ENCODE assay signal across 11 cellular contexts in the genomic region with DNA sequence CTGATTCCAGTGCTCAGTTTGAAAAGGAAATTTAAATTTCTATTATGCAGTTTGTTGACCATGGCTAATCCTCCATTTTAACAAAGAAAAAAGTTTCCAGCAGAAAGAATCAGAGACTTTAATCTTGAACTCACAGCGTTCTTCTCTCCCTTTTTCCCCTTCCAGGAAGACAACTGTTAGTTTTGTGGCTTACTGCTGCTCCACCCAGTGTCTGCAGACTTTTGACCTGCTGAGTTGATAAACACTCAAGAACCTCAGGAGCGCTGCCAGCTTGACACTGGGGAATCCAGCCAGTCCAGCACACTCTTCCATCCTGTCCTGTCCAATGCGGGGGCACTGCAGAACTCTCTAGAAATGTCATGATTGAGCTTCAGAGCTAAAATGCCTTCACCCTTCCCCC.
DNase-seq lines count a peak whose midpoint lies in the region; ATAC-seq and TF ChIP-seq lines count a peak whose summit lies in the region.
"Had no signal": no experiment of that assay in that cellular context is flagged by ENCODE, and none has a peak within 500 bp of the region (broad histone marks: within the 10 kb centered on the region; RNA-seq: fewer than 3 reads in every experiment).

No MANE protein-coding gene starts in this region.

- peaks cover 14% of the 10 kb centered on the region for H3K4me1 ChIP-seq in psoas muscle

- no peak for ATAC-seq in T-helper 17 cell
- peak; percentile 97 for ATAC-seq in Right ventricle myocardium superior (ENCODE audit: poor library complexity)
- ATAC-seq in psoas muscle, result peak; percentile 48 to 85 (median 75)
- no peak for ATAC-seq in HG02885 (IDR thresholded peaks at IDR 0.05; ENCODE audit: poor library complexity, unreplicated experiment)

- peak overlapping the region; percentile 4 for H3K27ac ChIP-seq in psoas muscle

- H3K4me3 Mint-ChIP-seq in T-helper 17 cell, result peak overlapping the region; percentile 21
- H3K4me3 Mint-ChIP-seq: dendritic cell treated with granulocyte-macrophage colony-stimulating factor and Interleukin-4, amounts not matched to agents 40 ng/mL and 50 ng/mL, for 4 days; memory B cell had no signal

- H3K36me3 ChIP-seq in psoas muscle (ENCODE audit: insufficient read depth in 1 of 2, low read depth in 1 of 2), result no peaks in the 10 kb centered on the region

- H3K9me3 ChIP-seq in T-helper 17 cell (ENCODE audit: control insufficient read depth, low read length, poor library complexity, severe bottlenecking) (no peaks in the 10 kb centered on the region), psoas muscle (no peaks in the 10 kb centered on the region)

- H3K4me3 ChIP-seq in psoas muscle, result no peak overlapping the region

- peak overlapping the region; percentile 84 for H3K27ac Mint-ChIP-seq in T-helper 17 cell
- H3K27ac Mint-ChIP-seq: dendritic cell treated with granulocyte-macrophage colony-stimulating factor and Interleukin-4, amounts not matched to agents 40 ng/mL and 50 ng/mL, for 4 days; memory B cell had no signal

- peaks cover 4% of the 10 kb centered on the region for H3K4me1 Mint-ChIP-seq in T-helper 17 cell

- DNase-seq in EH (ENCODE audit: low read depth) (peak; percentile 49), T-helper 17 cell (no peak), Right ventricle myocardium superior (peak; percentile 85), psoas muscle (peak; percentile 58 to 80), iPS-NIHi7 (ENCODE audit: extremely low spot score) (no peak), SW 1271 (lab: John Stamatoyannopoulos, UW) (no peak)
- DNase-seq in activated effector memory CD4-positive, alpha-beta T cell treated with Interleukin-2 at 50 U/mL for 16 hours, result no peak
- DNase-seq: activated CD4-positive, alpha-beta T cell treated with anti-CD3 and anti-CD28 coated beads, Interleukin-2, amount 50 U/mL, for 48 hours had no signal

- H3K27me3 ChIP-seq in psoas muscle (ENCODE audit: insufficient read depth in 3 of 3, low read length in 2 of 3), result no peaks in the 10 kb centered on the region

- no peak for TF ChIP-seq CTCF in psoas muscle (IDR thresholded peaks at IDR 0.05)

- 12 to 25% (median 16%) methylated on average over 3 of the region's 3 CpGs for WGBS in psoas muscle, 3 donors

- intact Hi-C loops in Right ventricle myocardium superior (cut with DNase I), result no loop called here
- intact Hi-C loops in psoas muscle (cut with DNase I), result no loop called here

- H3K36me3 Mint-ChIP-seq in T-helper 17 cell (ENCODE audit: low read depth), result peaks cover 5% of the 10 kb centered on the region

- H3K27me3 Mint-ChIP-seq in T-helper 17 cell, result no peaks in the 10 kb centered on the region
- H3K27me3 Mint-ChIP-seq: dendritic cell treated with granulocyte-macrophage colony-stimulating factor and Interleukin-4, amounts not matched to agents 40 ng/mL and 50 ng/mL, for 4 days; memory B cell had no signal

Comparison
In these comparisons a context has a peak if more than half of its experiments do, and no peak if none do; other contexts are left out.
1. DNase-seq: peak in EH (single experiment), Right ventricle myocardium superior (single experiment) and psoas muscle (2 of 2); none in T-helper 17 cell (0 of 3), iPS-NIHi7 (single experiment), SW 1271 (0 of 2) and activated effector memory CD4-positive, alpha-beta T cell treated with Interleukin-2 at 50 U/mL for 16 hours (single experiment).
2. ATAC-seq: peak in Right ventricle myocardium superior (single experiment) and psoas muscle (4 of 4); none in T-helper 17 cell (single experiment) and HG02885 (single experiment).